ENCODE assay signal across 17 cellular contexts in genomic region chr12:82855872-82856271, GRCh38.
DNase-seq lines count a peak whose midpoint lies in the region; ATAC-seq and TF ChIP-seq lines count a peak whose summit lies in the region.
"Had no signal": no experiment of that assay in that cellular context is flagged by ENCODE, and none has a peak within 500 bp of the region (broad histone marks: within the 10 kb centered on the region; RNA-seq: fewer than 3 reads in every experiment).

No MANE protein-coding gene starts in this region.

- intact Hi-C loops in psoas muscle (cut with DNase I), result no loop called here

- H3K4me3 ChIP-seq in BE2C (ENCODE audit: low read depth, low read length) (no peak overlapping the region), psoas muscle (no peak overlapping the region)
- H3K4me3 ChIP-seq: left lung had no signal

- ATAC-seq in GM18873 (IDR thresholded peaks at IDR 0.05; ENCODE audit: low FRiP score, unreplicated experiment) (peak; percentile 75), GM21737 (IDR thresholded peaks at IDR 0.05; ENCODE audit: unreplicated experiment) (peak; percentile 83), HG03139 (IDR thresholded peaks at IDR 0.05; ENCODE audit: unreplicated experiment) (peak; percentile 77), psoas muscle (no peak)
- ATAC-seq: left lung had no signal

- TF ChIP-seq CTCF in BE2C (IDR thresholded peaks at IDR 0.05; ENCODE audit: low read depth, low read length) (no peak), psoas muscle (IDR thresholded peaks at IDR 0.05) (no peak)

- H3K4me1 ChIP-seq in BE2C, result peaks cover under 1% of the 10 kb centered on the region
- no peaks in the 10 kb centered on the region for H3K4me1 ChIP-seq in psoas muscle

- H3K36me3 ChIP-seq in BE2C (no peaks in the 10 kb centered on the region), psoas muscle (ENCODE audit: insufficient read depth in 1 of 2, low read depth in 1 of 2) (no peaks in the 10 kb centered on the region)
- H3K36me3 ChIP-seq: left lung had no signal

- DNase-seq in kidney glomerular epithelial cell (lab: John Stamatoyannopoulos, UW) (peak; percentile 29), nucleus accumbens (lab: John Stamatoyannopoulos, UW) (no peak), BE2C (no peak), psoas muscle (no peak)
- DNase-seq in activated CD8-positive, alpha-beta memory T cell treated with anti-CD3 and anti-CD28 coated beads, Interleukin-2, amount 50 U/mL, for 48 hours, result no peak
- DNase-seq: activated B cell treated with CpG ODN at 0.5 μM for 24 hours; activated naive CD8-positive, alpha-beta T cell treated with anti-CD3 and anti-CD28 coated beads for 36 hours; AML-193; DMS 273 treated with DMSO at 0.1 percent for 48 hours; effector CD8-positive, alpha-beta T cell; left lung; MM.1S; NCI-H2081 treated with DMSO at 0.1 percent for 48 hours; posterior cingulate gyrus had no signal

- H3K27me3 ChIP-seq in BE2C (no peaks in the 10 kb centered on the region), psoas muscle (ENCODE audit: insufficient read depth in 3 of 3, low read length in 2 of 3) (no peaks in the 10 kb centered on the region)
- H3K27me3 ChIP-seq: left lung had no signal

- H3K27ac ChIP-seq in psoas muscle, result no peak overlapping the region
- H3K27ac ChIP-seq: left lung had no signal

- H3K9me3 ChIP-seq in BE2C, result no peaks in the 10 kb centered on the region
- no peaks in the 10 kb centered on the region for H3K9me3 ChIP-seq in psoas muscle
- H3K9me3 ChIP-seq: left lung had no signal

Comparison
In these comparisons a context has a peak if more than half of its experiments do, and no peak if none do; other contexts are left out.
1. ATAC-seq: peak in GM18873 (single experiment), GM21737 (single experiment) and HG03139 (single experiment); none in psoas muscle (0 of 4).